ENCODE assay signal across 10 cellular contexts in the genomic region with DNA sequence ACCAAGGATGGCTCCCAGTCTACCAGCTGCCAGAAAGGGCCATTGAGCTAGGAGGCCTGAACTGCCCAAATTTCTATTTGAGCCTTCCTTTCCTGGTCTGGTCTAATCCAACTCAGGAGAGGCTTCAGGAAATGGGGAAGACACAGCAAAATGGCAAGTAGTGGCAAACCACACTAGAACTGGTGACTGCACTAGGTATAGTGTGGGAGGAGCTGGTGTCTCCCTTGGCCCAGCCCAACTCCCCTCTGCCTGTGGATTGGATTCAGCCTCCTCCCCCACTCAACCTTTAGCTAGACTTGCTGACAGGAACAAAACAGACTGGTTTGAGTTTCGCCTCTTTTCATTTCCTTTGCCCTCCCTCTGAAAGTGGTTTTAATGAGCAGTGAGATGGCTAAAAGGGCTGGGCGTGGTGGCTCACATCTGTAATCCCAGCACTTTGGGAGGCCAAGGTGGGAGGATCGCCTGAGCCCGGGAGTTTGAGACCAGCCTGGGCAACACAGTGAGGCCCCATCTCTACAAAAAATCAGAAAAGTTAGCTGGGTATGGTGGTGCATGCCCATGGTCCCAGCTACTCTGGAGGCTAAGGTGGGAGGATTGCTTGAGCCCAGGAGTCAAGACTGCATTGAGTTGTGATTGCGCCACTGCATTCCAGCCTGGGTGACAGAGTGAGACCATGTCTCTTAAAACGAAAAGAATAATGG. TPM values are rescaled to one million over a fixed set of nuclear protein-coding genes. Genes with fewer than 3 reads are reported as not detected.
A peak's percentile ranks its signal among the peaks of the same experiment; 100 is the strongest.
DNase-seq lines count a peak whose midpoint lies in the region; ATAC-seq and TF ChIP-seq lines count a peak whose summit lies in the region.
"Had no signal": no experiment of that assay in that cellular context is flagged by ENCODE, and none has a peak within 500 bp of the region (broad histone marks: within the 10 kb centered on the region; RNA-seq: fewer than 3 reads in every experiment).

No MANE protein-coding gene starts in this region.

- no peaks in the 10 kb centered on the region for H3K9me3 ChIP-seq in tibial artery

- H3K27ac ChIP-seq in tibial artery: peak overlapping the region; percentile 63 to 74

- H3K36me3 ChIP-seq in tibial artery: peaks cover 36 to 50% (median 43%) of the 10 kb centered on the region in 3 donors

- H3K27ac Mint-ChIP-seq in activated CD8-positive, alpha-beta T cell treated with anti-CD3 and anti-CD28 coated beads, Interleukin-2, amount 10 ng/mL, durations not matched to agents 7 days and 5 days: peak overlapping the region; percentile 86

- CTCF ChIA-PET in activated CD8-positive, alpha-beta T cell treated with anti-CD3 and anti-CD28 coated beads, Interleukin-2, amount 10 ng/mL, durations not matched to agents 7 days and 5 days (lab: Charles Lee): interaction anchor here (0.7 to 6.8 kb wide), 12 partner anchors 8 to 409 kb away, joined by 3 to 71 read pairs (median 4); partner anchors contain the start of genes MAD2L1BP and MRPS18A

- TF ChIP-seq CTCF in tibial artery (IDR thresholded peaks at IDR 0.05): no peak

- intact Hi-C loops in tibial artery (cut with DNase I; ENCODE audit: low total_unique reads): loop anchor here (5.0 kb wide), 1 partner anchor 97 kb away; no protein-coding TSS in a partner anchor

- DNase-seq in activated T-cell treated with anti-CD3 and anti-CD28 coated beads for 48 hours (ENCODE audit: low read depth) (peak; percentile 23), activated T-cell treated with anti-CD3 and anti-CD28 coated beads for 4 hours (no peak), iPS-NIHi11 (ENCODE audit: low spot score) (peak; percentile 51), tibial artery (no peak), NCI-H2196 treated with DMSO at 0.1 percent for 48 hours (lab: John Stamatoyannopoulos, UW; ENCODE audit: unreplicated experiment) (no peak), HPDE6-E6E7 (ENCODE audit: extremely low spot score) (no peak)
- peak; percentile 69 for DNase-seq in activated CD8-positive, alpha-beta T cell treated with anti-CD3 and anti-CD28 coated beads, Interleukin-2, amount 10 ng/mL, durations not matched to agents 7 days and 5 days
- DNase-seq: activated gamma-delta T cell treated with Interleukin-2 at 50 U/mL for 16 hours, NCI-H2107 had no signal

- POLR2A ChIA-PET in activated CD8-positive, alpha-beta T cell treated with anti-CD3 and anti-CD28 coated beads, Interleukin-2, amount 10 ng/mL, durations not matched to agents 7 days and 5 days (lab: Charles Lee): interaction anchor here (0.6 to 1.5 kb wide), 3 partner anchors 41 to 577 kb away, joined by 3 to 6 read pairs (median 5); partner anchors contain the start of genes GTPBP2 and HSP90AB1

- H3K4me3 ChIP-seq in tibial artery: no peak overlapping the region

- peak; percentile 38 for ATAC-seq in activated CD8-positive, alpha-beta T cell treated with anti-CD3 and anti-CD28 coated beads, Interleukin-2, amount 10 ng/mL, durations not matched to agents 7 days and 5 days
- ATAC-seq in GM19023 (IDR thresholded peaks at IDR 0.05; ENCODE audit: unreplicated experiment): no peak

- H3K27me3 ChIP-seq in tibial artery: peaks cover 0 to 5% of the 10 kb centered on the region in 2 donors

- H3K4me3 Mint-ChIP-seq in activated CD8-positive, alpha-beta T cell treated with anti-CD3 and anti-CD28 coated beads, Interleukin-2, amount 10 ng/mL, durations not matched to agents 7 days and 5 days: no peak overlapping the region

- peaks cover 0 to 44% (median 33%) of the 10 kb centered on the region in 4 donors for H3K4me1 ChIP-seq in tibial artery

- H3K36me3 Mint-ChIP-seq in activated CD8-positive, alpha-beta T cell treated with anti-CD3 and anti-CD28 coated beads, Interleukin-2, amount 10 ng/mL, durations not matched to agents 7 days and 5 days (ENCODE audit: low read depth): peaks cover 31% of the 10 kb centered on the region

- H3K4me1 Mint-ChIP-seq in activated CD8-positive, alpha-beta T cell treated with anti-CD3 and anti-CD28 coated beads, Interleukin-2, amount 10 ng/mL, durations not matched to agents 7 days and 5 days (ENCODE audit: low read depth): peaks cover 44% of the 10 kb centered on the region

- no peaks in the 10 kb centered on the region for H3K9me3 Mint-ChIP-seq in activated CD8-positive, alpha-beta T cell treated with anti-CD3 and anti-CD28 coated beads, Interleukin-2, amount 10 ng/mL, durations not matched to agents 7 days and 5 days (ENCODE audit: insufficient read depth)

- no peaks in the 10 kb centered on the region for H3K27me3 Mint-ChIP-seq in activated CD8-positive, alpha-beta T cell treated with anti-CD3 and anti-CD28 coated beads, Interleukin-2, amount 10 ng/mL, durations not matched to agents 7 days and 5 days (ENCODE audit: low read depth)

RNA-seq across cellular contexts. Expression of gene MRPS18A, which starts 17.5 kb away (rescaled TPM):
- total RNA-seq in activated CD8-positive, alpha-beta T cell treated with anti-CD3 and anti-CD28 coated beads, Interleukin-2, amount 10 ng/mL, durations not matched to agents 7 days and 5 days: 10 to 100 TPM; 38.7 to 43.2 TPM

RNA-seq across cellular contexts. Expression of gene RSPH9, which starts 25.2 kb away (rescaled TPM):
- total RNA-seq in activated CD8-positive, alpha-beta T cell treated with anti-CD3 and anti-CD28 coated beads, Interleukin-2, amount 10 ng/mL, durations not matched to agents 7 days and 5 days: not detected

RNA-seq across cellular contexts. Expression of gene MAD2L1BP, which starts 34.4 kb away (rescaled TPM):
- 10 to 100 TPM; 44.2 to 44.6 TPM for total RNA-seq in activated CD8-positive, alpha-beta T cell treated with anti-CD3 and anti-CD28 coated beads, Interleukin-2, amount 10 ng/mL, durations not matched to agents 7 days and 5 days

RNA-seq across cellular contexts. Expression of gene GTPBP2, which starts 41.0 kb away (rescaled TPM):
- total RNA-seq in activated CD8-positive, alpha-beta T cell treated with anti-CD3 and anti-CD28 coated beads, Interleukin-2, amount 10 ng/mL, durations not matched to agents 7 days and 5 days: 10 to 100 TPM; 94.3 to 99.4 TPM

Comparison
In these comparisons a context has a peak if more than half of its experiments do, and no peak if none do; other contexts are left out.
1. DNase-seq: peak in activated T-cell treated with anti-CD3 and anti-CD28 coated beads for 48 hours (single experiment), activated CD8-positive, alpha-beta T cell treated with anti-CD3 and anti-CD28 coated beads, Interleukin-2, amount 10 ng/mL, durations not matched to agents 7 days and 5 days (single experiment) and iPS-NIHi11 (single experiment); none in activated T-cell treated with anti-CD3 and anti-CD28 coated beads for 4 hours (single experiment), tibial artery (0 of 2), NCI-H2196 treated with DMSO at 0.1 percent for 48 hours (single experiment) and HPDE6-E6E7 (single experiment).